Comparison of ENCODE assay signal across 9 cellular contexts in the genomic region with DNA sequence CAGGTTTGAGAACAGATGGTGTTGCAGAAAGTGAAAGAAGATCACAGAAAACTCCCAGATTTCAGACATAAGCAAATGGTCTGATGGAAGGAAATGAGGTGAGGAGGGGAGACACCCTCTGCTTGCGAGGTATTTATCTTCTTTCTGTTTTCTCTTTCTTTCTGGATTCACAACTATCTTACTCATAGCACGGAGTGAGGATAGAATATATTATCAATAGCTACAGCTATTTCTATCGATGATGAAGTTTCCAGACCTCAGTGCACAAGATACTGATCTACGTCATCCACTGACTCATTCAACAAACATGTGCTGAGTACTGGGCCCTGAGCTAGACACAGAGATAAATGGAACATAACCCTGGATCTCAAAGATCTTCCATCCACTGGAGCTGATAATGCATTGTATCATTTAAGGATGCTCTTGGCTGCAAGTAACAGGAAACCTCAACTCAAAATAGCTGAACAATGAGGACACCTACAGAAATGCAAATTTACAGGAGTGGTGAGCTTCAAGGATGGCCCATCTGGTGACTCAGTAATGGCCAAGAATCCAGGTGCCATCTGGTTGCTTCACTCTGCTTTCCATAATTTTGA. TPM values are rescaled to one million over a fixed set of nuclear protein-coding genes. Genes with fewer than 3 reads are reported as not detected.
A peak's percentile ranks its signal among the peaks of the same experiment; 100 is the strongest.
DNase-seq lines count a peak whose midpoint lies in the region; ATAC-seq and TF ChIP-seq lines count a peak whose summit lies in the region.
"Had no signal": no experiment of that assay in that cellular context is flagged by ENCODE, and none has a peak within 500 bp of the region (broad histone marks: within the 10 kb centered on the region; RNA-seq: fewer than 3 reads in every experiment).

No MANE protein-coding gene starts in this region.

- H3F3A ChIP-seq in PC-3 (ENCODE audit: low read length, unreplicated experiment) (no peaks in the 10 kb centered on the region), SK-N-SH (replicated peaks; ENCODE audit: insufficient read depth) (no peaks in the 10 kb centered on the region)

- H3K9me3 ChIP-seq in PC-3 (ENCODE audit: low read length) (no peaks in the 10 kb centered on the region), left lung (no peaks in the 10 kb centered on the region), SK-N-SH (no peaks in the 10 kb centered on the region)

- intact Hi-C loops in PC-3 (cut with micrococcal nuclease): no loop called here
- intact Hi-C loops in left lung (cut with DNase I): no loop called here

- no peaks in the 10 kb centered on the region for H4K20me1 ChIP-seq in PC-3 (ENCODE audit: low read length)
- no peaks in the 10 kb centered on the region for H4K20me1 ChIP-seq in SK-N-SH (ENCODE audit: insufficient read depth)

- no peaks in the 10 kb centered on the region for H3K27me3 ChIP-seq in PC-3 (ENCODE audit: low read length)
- no peaks in the 10 kb centered on the region for H3K27me3 ChIP-seq in left lung
- no peaks in the 10 kb centered on the region for H3K27me3 ChIP-seq in SK-N-SH (ENCODE audit: insufficient read depth)

- H3K4me2 ChIP-seq in PC-3 (ENCODE audit: low read length) (no peak overlapping the region), SK-N-SH (no peak overlapping the region)

- no peak overlapping the region for H3K27ac ChIP-seq in PC-3 (ENCODE audit: low read length)
- no peak overlapping the region for H3K27ac ChIP-seq in left lung
- no peak overlapping the region for H3K27ac ChIP-seq in SK-N-SH (ENCODE audit: low read depth in 2 of 2, low read length in 1 of 2)

- BruUV-seq in PC-3 (replicated peaks; lab: Mats Ljungman, UMichigan): no TSS peak

- H3K9ac ChIP-seq in PC-3 (ENCODE audit: low read length) (no peak overlapping the region), SK-N-SH (no peak overlapping the region)

- H3K4me3 ChIP-seq in PC-3 (ENCODE audit: low read length): no peak overlapping the region
- no peak overlapping the region for H3K4me3 ChIP-seq in left lung
- no peak overlapping the region for H3K4me3 ChIP-seq in SK-N-SH (ENCODE audit: low read depth in 2 of 2, low read length in 1 of 2)

- H2AFZ ChIP-seq in PC-3 (ENCODE audit: low read length) (no peak overlapping the region), SK-N-SH (ENCODE audit: low read depth) (no peak overlapping the region)

- TF ChIP-seq EP300 in SK-N-SH (IDR thresholded peaks at IDR 0.05; ENCODE audit: borderline replicate concordance in 1 of 2, low read depth in 1 of 2, low read length in 1 of 2): no peak

- POLR2A ChIA-PET in PC-3 (lab: Charles Lee; ENCODE audit: unreplicated experiment) (interaction anchor here (0.7 kb wide), 1 partner anchor 34 kb away, joined by 3 read pairs; no protein-coding TSS in a partner anchor), SK-N-SH (lab: Yijun Ruan, JAX) (no interaction called here)

- ATAC-seq in GM18909 (IDR thresholded peaks at IDR 0.05; ENCODE audit: poor library complexity, unreplicated experiment) (peak; percentile 46), HG02870 (IDR thresholded peaks at IDR 0.05; ENCODE audit: unreplicated experiment) (peak; percentile 44), PC-3 (no peak), left lung (no peak)
- ATAC-seq: left cardiac atrium had no signal

- H3K9me2 ChIP-seq in PC-3 (replicated peaks; ENCODE audit: low read length) (no peaks in the 10 kb centered on the region), SK-N-SH (no peaks in the 10 kb centered on the region)

- TF ChIP-seq CTCF in PC-3 (conservative IDR thresholded peaks at IDR 0.05; ENCODE audit: low read depth, low read length) (no peak), left lung (IDR thresholded peaks at IDR 0.05) (no peak), SK-N-SH (IDR thresholded peaks at IDR 0.05) (no peak)

- no peak for TF ChIP-seq RAD21 in SK-N-SH (IDR thresholded peaks at IDR 0.05; ENCODE audit: low read length)

- no peaks in the 10 kb centered on the region for H3K79me2 ChIP-seq in PC-3 (ENCODE audit: low read length)
- H3K79me2 ChIP-seq in SK-N-SH (ENCODE audit: insufficient read depth): no peaks in the 10 kb centered on the region

- CTCF ChIA-PET in PC-3 (lab: Charles Lee) (no interaction called here), SK-N-SH (lab: Yijun Ruan, JAX) (interaction anchor here (1.1 to 1.4 kb wide), 2 partner anchors 10 to 15 kb away, joined by 3 read pairs; no protein-coding TSS in a partner anchor)

- WGBS in SK-N-SH (ENCODE audit: low lambda C conversion rate): 18% methylated on average over 4 of the region's 4 CpGs

- H3K4me1 ChIP-seq in PC-3 (ENCODE audit: insufficient read depth, low read length) (peaks cover 5% of the 10 kb centered on the region; the same call in 1 of the 2 replicates), left lung (peaks cover 0 to 8% of the 10 kb centered on the region in 2 donors), SK-N-SH (ENCODE audit: control insufficient read depth in 1 of 2, insufficient read depth in 2 of 2, low read depth in 1 of 2, low read length in 1 of 2) (peaks cover 0 to 4% of the 10 kb centered on the region in 2 experiments; a peak in 1 of 4 replicates)

- DNase-seq in DMS 273 (lab: John Stamatoyannopoulos, UW; ENCODE audit: unreplicated experiment) (peak; percentile 85), PC-3 (peak; percentile 33), DMS53 treated with DMSO at 0.1 percent for 48 hours (lab: John Stamatoyannopoulos, UW; ENCODE audit: unreplicated experiment) (no peak), left lung (no peak), HT-29 (ENCODE audit: low spot score) (no peak), SK-N-SH (no peak)
- DNase-seq: left cardiac atrium had no signal

- H3K36me3 ChIP-seq in PC-3 (ENCODE audit: low read depth, low read length): no peaks in the 10 kb centered on the region
- no peaks in the 10 kb centered on the region for H3K36me3 ChIP-seq in left lung
- H3K36me3 ChIP-seq in SK-N-SH (replicated peaks in 1 of 2; ENCODE audit: control insufficient read depth in 1 of 2, insufficient read depth in 2 of 2, low read length in 1 of 2): no peaks in the 10 kb centered on the region

TF ChIP-seq in SK-N-SH, 30 proteins besides CTCF, POLR2A, EP300 and RAD21:
- TF ChIP-seq POLR2AphosphoS5 (IDR thresholded peaks at IDR 0.05; ENCODE audit: low read depth, low read length): no peak
- TF ChIP-seq MEF2A (IDR thresholded peaks at IDR 0.05; ENCODE audit: borderline replicate concordance, low read depth): no peak
- TF ChIP-seq NRF1 (IDR thresholded peaks at IDR 0.05; ENCODE audit: low read depth, low read length): no peak
- TF ChIP-seq GATA2 (CRISPR knock-in tag; IDR thresholded peaks at IDR 0.05): no peak
- no peak for TF ChIP-seq EZH2phosphoT487 (IDR thresholded peaks at IDR 0.05; ENCODE audit: borderline replicate concordance, low read depth)
- TF ChIP-seq, protein P1, sequence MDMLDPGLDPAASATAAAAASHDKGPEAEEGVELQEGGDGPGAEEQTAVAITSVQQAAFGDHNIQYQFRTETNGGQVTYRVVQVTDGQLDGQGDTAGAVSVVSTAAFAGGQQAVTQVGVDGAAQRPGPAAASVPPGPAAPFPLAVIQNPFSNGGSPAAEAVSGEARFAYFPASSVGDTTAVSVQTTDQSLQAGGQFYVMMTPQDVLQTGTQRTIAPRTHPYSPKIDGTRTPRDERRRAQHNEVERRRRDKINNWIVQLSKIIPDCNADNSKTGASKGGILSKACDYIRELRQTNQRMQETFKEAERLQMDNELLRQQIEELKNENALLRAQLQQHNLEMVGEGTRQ (IDR thresholded peaks at IDR 0.05; ENCODE audit: borderline replicate concordance, low read depth, low read length): no peak
- TF ChIP-seq, protein P2, sequence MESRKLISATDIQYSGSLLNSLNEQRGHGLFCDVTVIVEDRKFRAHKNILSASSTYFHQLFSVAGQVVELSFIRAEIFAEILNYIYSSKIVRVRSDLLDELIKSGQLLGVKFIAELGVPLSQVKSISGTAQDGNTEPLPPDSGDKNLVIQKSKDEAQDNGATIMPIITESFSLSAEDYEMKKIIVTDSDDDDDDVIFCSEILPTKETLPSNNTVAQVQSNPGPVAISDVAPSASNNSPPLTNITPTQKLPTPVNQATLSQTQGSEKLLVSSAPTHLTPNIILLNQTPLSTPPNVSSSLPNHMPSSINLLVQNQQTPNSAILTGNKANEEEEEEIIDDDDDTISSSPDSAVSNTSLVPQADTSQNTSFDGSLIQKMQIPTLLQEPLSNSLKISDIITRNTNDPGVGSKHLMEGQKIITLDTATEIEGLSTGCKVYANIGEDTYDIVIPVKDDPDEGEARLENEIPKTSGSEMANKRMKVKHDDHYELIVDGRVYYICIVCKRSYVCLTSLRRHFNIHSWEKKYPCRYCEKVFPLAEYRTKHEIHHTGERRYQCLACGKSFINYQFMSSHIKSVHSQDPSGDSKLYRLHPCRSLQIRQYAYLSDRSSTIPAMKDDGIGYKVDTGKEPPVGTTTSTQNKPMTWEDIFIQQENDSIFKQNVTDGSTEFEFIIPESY (IDR thresholded peaks at IDR 0.05; ENCODE audit: borderline replicate concordance, low read depth): no peak
- no peak for TF ChIP-seq MXI1 (IDR thresholded peaks at IDR 0.05; ENCODE audit: low read depth, low read length)
- TF ChIP-seq FOXJ3 (CRISPR knock-in tag; IDR thresholded peaks at IDR 0.05): no peak

RNA-seq across cellular contexts. Expression of a gene that starts 21.2 kb away (rescaled TPM):
- 0.11 TPM in 1 of 2 replicates, not detected in the other for total RNA-seq in PC-3 (2014; rRNA removed)
- total RNA-seq in left lung: 10 to 100 TPM; 10.6 to 19.0 TPM
- 1.8 and 1.9 TPM in 2 replicates for total RNA-seq in HT-29 (2014; rRNA removed; shearing (Covaris generic))
- not detected in 2 replicates for polyA plus RNA-seq in SK-N-SH (2012; rRNA removed)
- not detected in 2 replicates for polyA plus RNA-seq in SK-N-SH (2012; cell fraction: cytosol; rRNA removed)
- polyA plus RNA-seq in SK-N-SH (2012; cell fraction: nucleus; rRNA removed): 0.02 and 0.04 TPM in 2 replicates

Comparison
In these comparisons a context has a peak if more than half of its experiments do, and no peak if none do; other contexts are left out.
1. DNase-seq: peak in DMS 273 (single experiment) and PC-3 (single experiment); none in DMS53 treated with DMSO at 0.1 percent for 48 hours (single experiment), left lung (0 of 2), HT-29 (single experiment) and SK-N-SH (single experiment).
2. ATAC-seq: peak in GM18909 (single experiment) and HG02870 (single experiment); none in PC-3 (single experiment) and left lung (single experiment).